In the genomic region with DNA sequence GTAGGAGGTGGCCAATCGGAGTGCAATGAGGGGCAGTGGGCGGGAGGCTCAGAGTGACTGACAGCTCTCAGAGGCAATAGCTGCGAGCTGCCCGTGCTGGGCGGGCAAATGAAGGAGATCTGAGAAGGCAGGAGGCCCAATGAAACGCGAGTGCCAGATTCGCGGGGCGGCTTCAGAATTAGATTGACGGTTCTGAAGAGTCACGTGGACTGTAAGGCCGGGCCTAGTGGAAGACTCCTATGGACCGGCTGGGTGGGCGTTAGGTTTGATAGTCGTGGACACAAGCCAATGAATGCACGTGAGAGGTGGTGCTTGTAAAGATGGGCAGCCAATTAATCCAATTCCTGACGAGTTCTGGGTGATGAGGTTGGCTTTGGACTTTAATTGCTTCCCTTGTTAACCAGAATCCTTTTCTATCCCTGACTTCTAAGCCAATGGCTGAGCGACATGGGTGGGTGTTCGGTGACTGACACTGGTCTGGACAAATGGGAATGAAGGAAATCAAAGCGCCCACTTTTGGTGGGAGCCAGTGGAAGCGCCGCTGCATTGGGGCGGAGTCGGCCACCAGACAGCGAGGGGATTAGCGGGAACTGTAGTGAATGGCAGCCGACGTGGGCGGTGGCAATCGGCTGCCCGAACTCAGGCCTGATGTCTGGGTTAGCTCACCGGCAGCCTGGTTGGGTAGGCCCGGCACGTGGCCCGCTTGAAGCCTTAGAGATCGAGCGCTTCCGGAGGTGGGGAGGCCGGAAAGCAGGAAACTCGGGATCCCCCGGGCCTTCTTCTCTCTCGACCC, we compare ENCODE assay signal across 1 cellular context.
TF ChIP-seq lines count a peak whose summit lies in the region.

No MANE protein-coding gene starts in this region.

TF ChIP-seq in K562, 482 proteins besides CTCF, POLR2A, EP300 and RAD21 (continued from another document and continues in another):
- TF ChIP-seq, protein P1, sequence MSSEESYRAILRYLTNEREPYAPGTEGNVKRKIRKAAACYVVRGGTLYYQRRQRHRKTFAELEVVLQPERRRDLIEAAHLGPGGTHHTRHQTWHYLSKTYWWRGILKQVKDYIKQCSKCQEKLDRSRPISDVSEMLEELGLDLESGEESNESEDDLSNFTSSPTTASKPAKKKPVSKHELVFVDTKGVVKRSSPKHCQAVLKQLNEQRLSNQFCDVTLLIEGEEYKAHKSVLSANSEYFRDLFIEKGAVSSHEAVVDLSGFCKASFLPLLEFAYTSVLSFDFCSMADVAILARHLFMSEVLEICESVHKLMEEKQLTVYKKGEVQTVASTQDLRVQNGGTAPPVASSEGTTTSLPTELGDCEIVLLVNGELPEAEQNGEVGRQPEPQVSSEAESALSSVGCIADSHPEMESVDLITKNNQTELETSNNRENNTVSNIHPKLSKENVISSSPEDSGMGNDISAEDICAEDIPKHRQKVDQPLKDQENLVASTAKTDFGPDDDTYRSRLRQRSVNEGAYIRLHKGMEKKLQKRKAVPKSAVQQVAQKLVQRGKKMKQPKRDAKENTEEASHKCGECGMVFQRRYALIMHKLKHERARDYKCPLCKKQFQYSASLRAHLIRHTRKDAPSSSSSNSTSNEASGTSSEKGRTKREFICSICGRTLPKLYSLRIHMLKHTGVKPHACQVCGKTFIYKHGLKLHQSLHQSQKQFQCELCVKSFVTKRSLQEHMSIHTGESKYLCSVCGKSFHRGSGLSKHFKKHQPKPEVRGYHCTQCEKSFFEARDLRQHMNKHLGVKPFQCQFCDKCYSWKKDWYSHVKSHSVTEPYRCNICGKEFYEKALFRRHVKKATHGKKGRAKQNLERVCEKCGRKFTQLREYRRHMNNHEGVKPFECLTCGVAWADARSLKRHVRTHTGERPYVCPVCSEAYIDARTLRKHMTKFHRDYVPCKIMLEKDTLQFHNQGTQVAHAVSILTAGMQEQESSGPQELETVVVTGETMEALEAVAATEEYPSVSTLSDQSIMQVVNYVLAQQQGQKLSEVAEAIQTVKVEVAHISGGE (CRISPR knock-in tag; IDR thresholded peaks at IDR 0.05): peak in 1 of 3 experiments; percentile 68; a peak in 2 of 6 replicates
- peak; percentile 71 for TF ChIP-seq CBFA2T2 (conservative IDR thresholded peaks at IDR 0.05)
- TF ChIP-seq STAG1 (CRISPR knock-in tag; IDR thresholded peaks at IDR 0.05; ENCODE audit: borderline replicate concordance): no peak
- TF ChIP-seq CC2D1A (IDR thresholded peaks at IDR 0.05): peak; percentile 67; the same call in 1 of the 2 replicates
- TF ChIP-seq, protein P2, sequence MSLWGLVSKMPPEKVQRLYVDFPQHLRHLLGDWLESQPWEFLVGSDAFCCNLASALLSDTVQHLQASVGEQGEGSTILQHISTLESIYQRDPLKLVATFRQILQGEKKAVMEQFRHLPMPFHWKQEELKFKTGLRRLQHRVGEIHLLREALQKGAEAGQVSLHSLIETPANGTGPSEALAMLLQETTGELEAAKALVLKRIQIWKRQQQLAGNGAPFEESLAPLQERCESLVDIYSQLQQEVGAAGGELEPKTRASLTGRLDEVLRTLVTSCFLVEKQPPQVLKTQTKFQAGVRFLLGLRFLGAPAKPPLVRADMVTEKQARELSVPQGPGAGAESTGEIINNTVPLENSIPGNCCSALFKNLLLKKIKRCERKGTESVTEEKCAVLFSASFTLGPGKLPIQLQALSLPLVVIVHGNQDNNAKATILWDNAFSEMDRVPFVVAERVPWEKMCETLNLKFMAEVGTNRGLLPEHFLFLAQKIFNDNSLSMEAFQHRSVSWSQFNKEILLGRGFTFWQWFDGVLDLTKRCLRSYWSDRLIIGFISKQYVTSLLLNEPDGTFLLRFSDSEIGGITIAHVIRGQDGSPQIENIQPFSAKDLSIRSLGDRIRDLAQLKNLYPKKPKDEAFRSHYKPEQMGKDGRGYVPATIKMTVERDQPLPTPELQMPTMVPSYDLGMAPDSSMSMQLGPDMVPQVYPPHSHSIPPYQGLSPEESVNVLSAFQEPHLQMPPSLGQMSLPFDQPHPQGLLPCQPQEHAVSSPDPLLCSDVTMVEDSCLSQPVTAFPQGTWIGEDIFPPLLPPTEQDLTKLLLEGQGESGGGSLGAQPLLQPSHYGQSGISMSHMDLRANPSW (CRISPR knock-in tag; IDR thresholded peaks at IDR 0.05): 0 out of 2 replicates have a peak, but pooled peaks have one; percentile 47
- TF ChIP-seq RNF2 (IDR thresholded peaks at IDR 0.05): peak; percentile 93
- TF ChIP-seq ZNF12 (CRISPR knock-in tag; IDR thresholded peaks at IDR 0.05): peak; percentile 77; the same call in 1 of the 2 replicates
- TF ChIP-seq HDAC2 (IDR thresholded peaks at IDR 0.05): no peak; the same call in 1 of the 2 replicates
- no peak for TF ChIP-seq HMG20B (CRISPR knock-in tag; IDR thresholded peaks at IDR 0.05)
- TF ChIP-seq FOXJ3 (CRISPR knock-in tag; IDR thresholded peaks at IDR 0.05): no peak
- 0 out of 2 replicates have a peak, but pooled peaks have one; percentile 43 for TF ChIP-seq SUPT5H (IDR thresholded peaks at IDR 0.05)
- TF ChIP-seq, protein P3, sequence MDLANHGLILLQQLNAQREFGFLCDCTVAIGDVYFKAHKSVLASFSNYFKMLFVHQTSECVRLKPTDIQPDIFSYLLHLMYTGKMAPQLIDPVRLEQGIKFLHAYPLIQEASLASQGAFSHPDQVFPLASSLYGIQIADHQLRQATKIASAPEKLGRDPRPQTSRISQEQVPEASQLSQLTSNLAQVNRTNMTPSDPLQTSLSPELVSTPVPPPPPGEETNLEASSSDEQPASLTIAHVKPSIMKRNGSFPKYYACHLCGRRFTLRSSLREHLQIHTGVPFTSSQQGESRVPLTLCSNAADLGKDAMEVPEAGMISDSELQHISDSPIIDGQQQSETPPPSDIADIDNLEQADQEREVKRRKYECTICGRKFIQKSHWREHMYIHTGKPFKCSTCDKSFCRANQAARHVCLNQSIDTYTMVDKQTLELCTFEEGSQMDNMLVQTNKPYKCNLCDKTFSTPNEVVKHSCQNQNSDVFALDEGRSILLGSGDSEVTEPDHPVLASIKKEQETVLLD (IDR thresholded peaks at IDR 0.05): no peak
- TF ChIP-seq TAF15 (IDR thresholded peaks at IDR 0.05; ENCODE audit: low read depth, low read length): no peak
- peak; percentile 25 for TF ChIP-seq TBP (optimal IDR thresholded peaks at IDR 0.05; ENCODE audit: low read depth, low read length)
- TF ChIP-seq, protein P4, sequence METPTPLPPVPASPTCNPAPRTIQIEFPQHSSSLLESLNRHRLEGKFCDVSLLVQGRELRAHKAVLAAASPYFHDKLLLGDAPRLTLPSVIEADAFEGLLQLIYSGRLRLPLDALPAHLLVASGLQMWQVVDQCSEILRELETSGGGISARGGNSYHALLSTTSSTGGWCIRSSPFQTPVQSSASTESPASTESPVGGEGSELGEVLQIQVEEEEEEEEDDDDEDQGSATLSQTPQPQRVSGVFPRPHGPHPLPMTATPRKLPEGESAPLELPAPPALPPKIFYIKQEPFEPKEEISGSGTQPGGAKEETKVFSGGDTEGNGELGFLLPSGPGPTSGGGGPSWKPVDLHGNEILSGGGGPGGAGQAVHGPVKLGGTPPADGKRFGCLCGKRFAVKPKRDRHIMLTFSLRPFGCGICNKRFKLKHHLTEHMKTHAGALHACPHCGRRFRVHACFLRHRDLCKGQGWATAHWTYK (CRISPR knock-in tag; IDR thresholded peaks at IDR 0.05): peak; percentile 90; the same call in 1 of the 2 replicates
- peak; percentile 46; the same call in 1 of the 2 replicates for TF ChIP-seq ZNF134 (CRISPR knock-in tag; conservative IDR thresholded peaks at IDR 0.05)
- TF ChIP-seq BCL6 (CRISPR knock-in tag; IDR thresholded peaks at IDR 0.05): no peak
- TF ChIP-seq NR2C1 (IDR thresholded peaks at IDR 0.05): peak; percentile 71; the same call in 1 of the 2 replicates
- peak; percentile 73; the same call in 1 of the 2 replicates for TF ChIP-seq NR2C1 (tag; IDR thresholded peaks at IDR 0.05)
- peak in 1 of 2 experiments; percentile 47; a peak in 1 of 4 replicates for TF ChIP-seq TRIM24 (IDR thresholded peaks at IDR 0.05)
- TF ChIP-seq MECOM (CRISPR knock-in tag; IDR thresholded peaks at IDR 0.05): peak; percentile 67; the same call in 1 of the 2 replicates
- no peak for TF ChIP-seq SRSF1 (IDR thresholded peaks at IDR 0.05; ENCODE audit: low read depth, low read length)
- TF ChIP-seq, protein P5, sequence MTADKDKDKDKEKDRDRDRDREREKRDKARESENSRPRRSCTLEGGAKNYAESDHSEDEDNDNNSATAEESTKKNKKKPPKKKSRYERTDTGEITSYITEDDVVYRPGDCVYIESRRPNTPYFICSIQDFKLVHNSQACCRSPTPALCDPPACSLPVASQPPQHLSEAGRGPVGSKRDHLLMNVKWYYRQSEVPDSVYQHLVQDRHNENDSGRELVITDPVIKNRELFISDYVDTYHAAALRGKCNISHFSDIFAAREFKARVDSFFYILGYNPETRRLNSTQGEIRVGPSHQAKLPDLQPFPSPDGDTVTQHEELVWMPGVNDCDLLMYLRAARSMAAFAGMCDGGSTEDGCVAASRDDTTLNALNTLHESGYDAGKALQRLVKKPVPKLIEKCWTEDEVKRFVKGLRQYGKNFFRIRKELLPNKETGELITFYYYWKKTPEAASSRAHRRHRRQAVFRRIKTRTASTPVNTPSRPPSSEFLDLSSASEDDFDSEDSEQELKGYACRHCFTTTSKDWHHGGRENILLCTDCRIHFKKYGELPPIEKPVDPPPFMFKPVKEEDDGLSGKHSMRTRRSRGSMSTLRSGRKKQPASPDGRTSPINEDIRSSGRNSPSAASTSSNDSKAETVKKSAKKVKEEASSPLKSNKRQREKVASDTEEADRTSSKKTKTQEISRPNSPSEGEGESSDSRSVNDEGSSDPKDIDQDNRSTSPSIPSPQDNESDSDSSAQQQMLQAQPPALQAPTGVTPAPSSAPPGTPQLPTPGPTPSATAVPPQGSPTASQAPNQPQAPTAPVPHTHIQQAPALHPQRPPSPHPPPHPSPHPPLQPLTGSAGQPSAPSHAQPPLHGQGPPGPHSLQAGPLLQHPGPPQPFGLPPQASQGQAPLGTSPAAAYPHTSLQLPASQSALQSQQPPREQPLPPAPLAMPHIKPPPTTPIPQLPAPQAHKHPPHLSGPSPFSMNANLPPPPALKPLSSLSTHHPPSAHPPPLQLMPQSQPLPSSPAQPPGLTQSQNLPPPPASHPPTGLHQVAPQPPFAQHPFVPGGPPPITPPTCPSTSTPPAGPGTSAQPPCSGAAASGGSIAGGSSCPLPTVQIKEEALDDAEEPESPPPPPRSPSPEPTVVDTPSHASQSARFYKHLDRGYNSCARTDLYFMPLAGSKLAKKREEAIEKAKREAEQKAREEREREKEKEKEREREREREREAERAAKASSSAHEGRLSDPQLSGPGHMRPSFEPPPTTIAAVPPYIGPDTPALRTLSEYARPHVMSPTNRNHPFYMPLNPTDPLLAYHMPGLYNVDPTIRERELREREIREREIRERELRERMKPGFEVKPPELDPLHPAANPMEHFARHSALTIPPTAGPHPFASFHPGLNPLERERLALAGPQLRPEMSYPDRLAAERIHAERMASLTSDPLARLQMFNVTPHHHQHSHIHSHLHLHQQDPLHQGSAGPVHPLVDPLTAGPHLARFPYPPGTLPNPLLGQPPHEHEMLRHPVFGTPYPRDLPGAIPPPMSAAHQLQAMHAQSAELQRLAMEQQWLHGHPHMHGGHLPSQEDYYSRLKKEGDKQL (CRISPR knock-in tag; IDR thresholded peaks at IDR 0.05; ENCODE audit: borderline replicate concordance): no peak
- no peak for TF ChIP-seq RBM22 (IDR thresholded peaks at IDR 0.05; ENCODE audit: low read depth, low read length, poor library complexity, severe bottlenecking)
- no peak for TF ChIP-seq SMARCB1 (IDR thresholded peaks at IDR 0.05; ENCODE audit: insufficient read length, low read depth)
- TF ChIP-seq, protein P6, sequence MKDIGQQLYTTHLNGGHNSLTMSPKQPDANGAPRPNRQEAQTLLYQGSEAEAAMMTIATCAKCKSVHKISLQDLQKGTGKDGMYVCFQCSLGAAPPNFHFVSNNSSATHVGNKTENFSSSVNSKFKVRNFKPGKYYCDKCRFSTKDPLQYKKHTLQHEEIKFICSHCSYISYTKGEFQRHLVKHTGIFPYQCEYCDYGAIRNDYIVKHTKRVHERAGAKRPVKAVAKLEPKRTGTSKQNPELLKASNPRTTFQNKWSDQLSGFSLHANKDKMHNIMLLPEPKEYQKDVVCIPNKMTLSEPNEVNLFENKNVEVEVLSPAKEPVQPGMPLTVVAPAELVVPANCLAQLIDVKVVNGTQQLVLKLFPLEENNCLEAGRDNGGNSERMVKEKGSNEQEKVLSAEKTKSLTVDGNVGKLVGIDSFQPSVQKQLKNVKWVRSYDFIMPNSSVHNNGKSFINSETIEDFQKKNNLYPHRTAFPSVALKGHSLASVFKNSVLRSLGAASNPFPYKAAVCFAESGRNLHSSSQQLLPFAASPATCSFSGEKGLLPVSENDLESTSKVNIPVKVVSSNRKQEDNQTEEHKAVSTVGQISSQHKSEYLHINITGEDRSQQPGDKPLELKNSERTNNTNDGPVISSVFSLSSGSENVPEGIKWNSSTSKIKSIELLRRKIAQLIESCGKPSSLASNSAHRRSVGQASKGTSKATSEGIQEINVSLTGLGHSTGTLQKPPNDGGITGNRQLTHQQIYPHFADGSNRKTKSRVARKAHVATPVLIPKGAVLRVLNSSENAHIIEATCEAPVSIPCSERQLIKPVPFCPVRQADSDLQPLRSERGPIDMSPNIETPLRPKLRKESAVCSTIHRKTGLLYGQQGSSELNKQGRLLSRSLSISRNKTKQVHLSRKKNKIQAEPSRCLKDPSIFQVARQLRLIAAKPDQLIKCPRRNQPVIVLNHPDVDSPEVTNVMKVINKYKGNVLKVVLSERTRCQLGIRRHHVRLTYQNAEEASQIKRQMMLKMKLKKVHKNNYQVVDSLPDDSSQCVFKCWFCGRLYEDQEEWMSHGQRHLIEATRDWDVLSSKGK (CRISPR knock-in tag; IDR thresholded peaks at IDR 0.05): no peak
- TF ChIP-seq, protein P7, sequence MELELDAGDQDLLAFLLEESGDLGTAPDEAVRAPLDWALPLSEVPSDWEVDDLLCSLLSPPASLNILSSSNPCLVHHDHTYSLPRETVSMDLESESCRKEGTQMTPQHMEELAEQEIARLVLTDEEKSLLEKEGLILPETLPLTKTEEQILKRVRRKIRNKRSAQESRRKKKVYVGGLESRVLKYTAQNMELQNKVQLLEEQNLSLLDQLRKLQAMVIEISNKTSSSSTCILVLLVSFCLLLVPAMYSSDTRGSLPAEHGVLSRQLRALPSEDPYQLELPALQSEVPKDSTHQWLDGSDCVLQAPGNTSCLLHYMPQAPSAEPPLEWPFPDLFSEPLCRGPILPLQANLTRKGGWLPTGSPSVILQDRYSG (tag; conservative IDR thresholded peaks at IDR 0.05; ENCODE audit: low read depth): peak; percentile 95
- TF ChIP-seq, protein P8, sequence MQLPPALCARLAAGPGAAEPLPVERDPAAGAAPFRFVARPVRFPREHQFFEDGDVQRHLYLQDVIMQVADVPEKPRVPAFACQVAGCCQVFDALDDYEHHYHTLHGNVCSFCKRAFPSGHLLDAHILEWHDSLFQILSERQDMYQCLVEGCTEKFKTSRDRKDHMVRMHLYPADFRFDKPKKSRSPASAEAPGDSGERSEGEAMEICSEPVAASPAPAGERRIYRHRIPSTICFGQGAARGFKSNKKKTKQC (CRISPR knock-in tag; IDR thresholded peaks at IDR 0.05): peak; percentile 98
- TF ChIP-seq ZZZ3 (IDR thresholded peaks at IDR 0.05): peak; percentile 76
- TF ChIP-seq, protein P9, sequence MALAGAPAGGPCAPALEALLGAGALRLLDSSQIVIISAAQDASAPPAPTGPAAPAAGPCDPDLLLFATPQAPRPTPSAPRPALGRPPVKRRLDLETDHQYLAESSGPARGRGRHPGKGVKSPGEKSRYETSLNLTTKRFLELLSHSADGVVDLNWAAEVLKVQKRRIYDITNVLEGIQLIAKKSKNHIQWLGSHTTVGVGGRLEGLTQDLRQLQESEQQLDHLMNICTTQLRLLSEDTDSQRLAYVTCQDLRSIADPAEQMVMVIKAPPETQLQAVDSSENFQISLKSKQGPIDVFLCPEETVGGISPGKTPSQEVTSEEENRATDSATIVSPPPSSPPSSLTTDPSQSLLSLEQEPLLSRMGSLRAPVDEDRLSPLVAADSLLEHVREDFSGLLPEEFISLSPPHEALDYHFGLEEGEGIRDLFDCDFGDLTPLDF (CRISPR knock-in tag; IDR thresholded peaks at IDR 0.05): peak; percentile 90; the same call in 1 of the 2 replicates
- no peak for TF ChIP-seq PCBP2 (IDR thresholded peaks at IDR 0.05; ENCODE audit: low read depth, low read length, poor library complexity, severe bottlenecking)
- TF ChIP-seq KAT7 (CRISPR knock-in tag; IDR thresholded peaks at IDR 0.05; ENCODE audit: borderline replicate concordance): peak; percentile 84; the same call in 1 of the 2 replicates
- no peak for TF ChIP-seq PYGO2 (tag; IDR thresholded peaks at IDR 0.05)
- TF ChIP-seq ZNF316 (IDR thresholded peaks at IDR 0.05): no peak
